In genomic region chr4:173426064-173426463, GRCh38 we compare ENCODE assay signal across 23 cellular contexts. TPM values are rescaled to one million over a fixed set of nuclear protein-coding genes. Genes with fewer than 3 reads are reported as not detected.
DNase-seq lines count a peak whose midpoint lies in the region; ATAC-seq and TF ChIP-seq lines count a peak whose summit lies in the region.
"Had no signal": no experiment of that assay in that cellular context is flagged by ENCODE, and none has a peak within 500 bp of the region (broad histone marks: within the 10 kb centered on the region; RNA-seq: fewer than 3 reads in every experiment).

No MANE protein-coding gene starts in this region.

- no peaks in the 10 kb centered on the region for H3K9me2 ChIP-seq in Karpas-422 (replicated peaks; ENCODE audit: insufficient read depth, low read length)

- H3K36me3 ChIP-seq in BLaER1 = peaks cover 47% of the 10 kb centered on the region
- no peaks in the 10 kb centered on the region for H3K36me3 ChIP-seq in CD8-positive, alpha-beta memory T cell (ENCODE audit: insufficient read depth, low read length)
- H3K36me3 ChIP-seq in naive thymus-derived CD4-positive, alpha-beta T cell (ENCODE audit: control insufficient read depth in 2 of 3, insufficient read depth in 3 of 3, low read length in 3 of 3) = no peaks in the 10 kb centered on the region
- H3K36me3 ChIP-seq in Karpas-422 (ENCODE audit: insufficient read depth, low read length) = no peaks in the 10 kb centered on the region
- H3K36me3 ChIP-seq in gastrocnemius medialis = no peaks in the 10 kb centered on the region

- H3K4me2 ChIP-seq in BLaER1 (peak overlapping the region; percentile 46), Karpas-422 (ENCODE audit: low read depth, low read length, poor library complexity, severe bottlenecking) (no peak overlapping the region)

- TF ChIP-seq CTCF in gastrocnemius medialis (IDR thresholded peaks at IDR 0.05 in 4 of 5, conservative IDR thresholded peaks at IDR 0.05 in 1 of 5) = no peak

- POLR2A ChIA-PET in CD8-positive, alpha-beta memory T cell (lab: Charles Lee) = no interaction called here
- POLR2A ChIA-PET in naive thymus-derived CD4-positive, alpha-beta T cell (lab: Charles Lee) = interaction anchor here (0.6 to 2.5 kb wide), 3 partner anchors 56 to 113 kb away, joined by 3 to 9 read pairs (median 3); partner anchors contain the start of genes HMGB2 and SAP30

- peak; percentile 32 for ATAC-seq in naive thymus-derived CD4-positive, alpha-beta T cell
- ATAC-seq in gastrocnemius medialis = no peak

- intact Hi-C loops in activated T-helper 1 cell treated with anti-CD3 and anti-CD28 coated beads, Interleukin-12 subunit alpha, Interleukin-12 subunit beta, Interleukin-2, Interleukin-4 antibody, amounts not matched to agents 30 ng/mL and 10 ng/mL and 1 ng/mL, durations not matched to agents 14 hours and 24 hours and 36 hours (cut with micrococcal nuclease) = loop anchor here (10.0 kb wide), 1 partner anchor 729 kb away; no protein-coding TSS in a partner anchor
- intact Hi-C loops in naive thymus-derived CD4-positive, alpha-beta T cell (cut with micrococcal nuclease) = loop anchor here (2.0 to 5.0 kb wide), 2 partner anchors 15 to 259 kb away; partner anchors contain the start of gene GALNT7 (in 1 of the 2)
- intact Hi-C loops in gastrocnemius medialis (cut with DNase I; ENCODE audit: low total_unique reads) = no loop called here

- no peak overlapping the region for H3K27ac ChIP-seq in BLaER1
- no peak overlapping the region for H3K27ac ChIP-seq in CD8-positive, alpha-beta memory T cell (ENCODE audit: low read depth, low read length)
- no peak overlapping the region for H3K27ac ChIP-seq in naive thymus-derived CD4-positive, alpha-beta T cell (ENCODE audit: low read depth, low read length)
- H3K27ac ChIP-seq in Karpas-422 (ENCODE audit: low read length) = no peak overlapping the region
- no peak overlapping the region for H3K27ac ChIP-seq in gastrocnemius medialis

- H4K20me1 ChIP-seq in BLaER1 = no peaks in the 10 kb centered on the region
- no peaks in the 10 kb centered on the region for H4K20me1 ChIP-seq in Karpas-422 (ENCODE audit: insufficient read depth, low read depth, low read length)

- peak in 1 of 5 donors; percentile 5 for DNase-seq in CD8-positive, alpha-beta memory T cell
- DNase-seq in activated T-helper 1 cell treated with anti-CD3 and anti-CD28 coated beads, Interleukin-12 subunit alpha, Interleukin-12 subunit beta, Interleukin-2, Interleukin-4 antibody, amounts not matched to agents 30 ng/mL and 10 ng/mL and 1 ng/mL, durations not matched to agents 14 hours and 24 hours and 36 hours (ENCODE audit: low spot score) = peak; percentile 25
- DNase-seq in naive thymus-derived CD4-positive, alpha-beta T cell = peak in 3 of 9 donors; percentile 22 to 39 (median 25)
- no peak for DNase-seq in Karpas-422
- DNase-seq in stimulated activated CD4-positive, alpha-beta T cell treated with anti-CD3 and anti-CD28 coated beads, Interleukin-4, amount 100 ng/mL, for 1 hour = no peak
- DNase-seq in gastrocnemius medialis = no peak
- DNase-seq: activated CD4-positive, CD25-positive, alpha-beta regulatory T cell; activated effector memory CD4-positive, alpha-beta T cell treated with Interleukin-2 at 50 U/mL for 16 hours; anterior cingulate cortex; COR-L47; erythroblast; KBM-7; MV-4-11; NCI-H1694; NCI-H345; NK-92 treated with Interleukin-12 subunit alpha and Interleukin-12 subunit beta, amount 100 ng/mL, for 24 hours; occipital lobe; stimulated activated CD4-positive, alpha-beta T cell treated with anti-CD3 and anti-CD28 coated beads, Interleukin-15, amount 100 ng/mL, for 24 hours; T1000 had no signal

- peaks cover 0 to 3% (median 0%) of the 10 kb centered on the region in 3 donors for H3K36me3 Mint-ChIP-seq in CD8-positive, alpha-beta memory T cell
- no peaks in the 10 kb centered on the region for H3K36me3 Mint-ChIP-seq in activated T-helper 1 cell treated with anti-CD3 and anti-CD28 coated beads, Interleukin-12 subunit alpha, Interleukin-12 subunit beta, Interleukin-2, Interleukin-4 antibody, amounts not matched to agents 30 ng/mL and 10 ng/mL and 1 ng/mL, durations not matched to agents 14 hours and 24 hours and 36 hours (ENCODE audit: low read depth)
- H3K36me3 Mint-ChIP-seq in naive thymus-derived CD4-positive, alpha-beta T cell = peaks cover 0 to 18% (median 1%) of the 10 kb centered on the region in 5 donors

- H3K4me3 Mint-ChIP-seq in CD8-positive, alpha-beta memory T cell = peak overlapping the region in 6 of 7 donors; percentile 40 to 73 (median 56)
- peak overlapping the region; percentile 42 for H3K4me3 Mint-ChIP-seq in activated T-helper 1 cell treated with anti-CD3 and anti-CD28 coated beads, Interleukin-12 subunit alpha, Interleukin-12 subunit beta, Interleukin-2, Interleukin-4 antibody, amounts not matched to agents 30 ng/mL and 10 ng/mL and 1 ng/mL, durations not matched to agents 14 hours and 24 hours and 36 hours
- H3K4me3 Mint-ChIP-seq in naive thymus-derived CD4-positive, alpha-beta T cell = peak overlapping the region; percentile 7 to 77 (median 52)

- H3K4me3 ChIP-seq in BLaER1 (no peak overlapping the region), Karpas-422 (ENCODE audit: low read length) (no peak overlapping the region), gastrocnemius medialis (no peak overlapping the region)
- no peak overlapping the region for H3K4me3 ChIP-seq in CD8-positive, alpha-beta memory T cell (ENCODE audit: low read length)
- H3K4me3 ChIP-seq in naive thymus-derived CD4-positive, alpha-beta T cell (ENCODE audit: low read length) = no peak overlapping the region
- H3K4me3 ChIP-seq: lung had no signal

- peaks cover 13% of the 10 kb centered on the region for H3K4me1 ChIP-seq in BLaER1
- peaks cover 23% of the 10 kb centered on the region for H3K4me1 ChIP-seq in CD8-positive, alpha-beta memory T cell (ENCODE audit: insufficient read depth, low read length)
- peaks cover 9 to 22% of the 10 kb centered on the region in 2 donors for H3K4me1 ChIP-seq in naive thymus-derived CD4-positive, alpha-beta T cell (ENCODE audit: control insufficient read depth in 2 of 2, insufficient read depth in 2 of 2, low read length in 2 of 2)
- H3K4me1 ChIP-seq in Karpas-422 (ENCODE audit: low read length) = no peaks in the 10 kb centered on the region
- no peaks in the 10 kb centered on the region for H3K4me1 ChIP-seq in gastrocnemius medialis

- peak overlapping the region; percentile 1 to 87 (median 56) for H3K27ac Mint-ChIP-seq in CD8-positive, alpha-beta memory T cell
- peak overlapping the region; percentile 40 for H3K27ac Mint-ChIP-seq in activated T-helper 1 cell treated with anti-CD3 and anti-CD28 coated beads, Interleukin-12 subunit alpha, Interleukin-12 subunit beta, Interleukin-2, Interleukin-4 antibody, amounts not matched to agents 30 ng/mL and 10 ng/mL and 1 ng/mL, durations not matched to agents 14 hours and 24 hours and 36 hours
- peak overlapping the region in 8 of 9 donors; percentile 9 to 84 (median 68) for H3K27ac Mint-ChIP-seq in naive thymus-derived CD4-positive, alpha-beta T cell

- H3K9me3 Mint-ChIP-seq in CD8-positive, alpha-beta memory T cell = peaks cover 0 to 2% (median 0%) of the 10 kb centered on the region in 5 donors
- no peaks in the 10 kb centered on the region for H3K9me3 Mint-ChIP-seq in activated T-helper 1 cell treated with anti-CD3 and anti-CD28 coated beads, Interleukin-12 subunit alpha, Interleukin-12 subunit beta, Interleukin-2, Interleukin-4 antibody, amounts not matched to agents 30 ng/mL and 10 ng/mL and 1 ng/mL, durations not matched to agents 14 hours and 24 hours and 36 hours
- peaks cover 0 to 13% (median 0%) of the 10 kb centered on the region in 11 donors for H3K9me3 Mint-ChIP-seq in naive thymus-derived CD4-positive, alpha-beta T cell

- in situ Hi-C loops in gastrocnemius medialis (cut with MboI; ENCODE audit: low sequenced_read_pairs in 4 of 4) = no loop called here

- CTCF ChIA-PET in CD8-positive, alpha-beta memory T cell (lab: Charles Lee) = interaction anchor here (1.0 to 2.3 kb wide), 2 partner anchors 68 to 412 kb away, joined by 4 to 10 read pairs; no protein-coding TSS in a partner anchor
- CTCF ChIA-PET in naive thymus-derived CD4-positive, alpha-beta T cell (lab: Charles Lee) = interaction anchor here (1.1 to 1.2 kb wide), 2 partner anchors 24 to 65 kb away, joined by 3 to 5 read pairs; no protein-coding TSS in a partner anchor

- H3K27me3 ChIP-seq in BLaER1 (no peaks in the 10 kb centered on the region), Karpas-422 (ENCODE audit: low read length) (no peaks in the 10 kb centered on the region), gastrocnemius medialis (no peaks in the 10 kb centered on the region)
- no peaks in the 10 kb centered on the region for H3K27me3 ChIP-seq in CD8-positive, alpha-beta memory T cell (ENCODE audit: insufficient read depth, low read length, poor library complexity, severe bottlenecking)
- H3K27me3 ChIP-seq in naive thymus-derived CD4-positive, alpha-beta T cell (ENCODE audit: control insufficient read depth in 2 of 2, insufficient read depth in 2 of 2, low read length in 2 of 2) = no peaks in the 10 kb centered on the region

- peaks cover 12% of the 10 kb centered on the region for H3K9me3 ChIP-seq in BLaER1
- no peaks in the 10 kb centered on the region for H3K9me3 ChIP-seq in CD8-positive, alpha-beta memory T cell (ENCODE audit: low read length)
- H3K9me3 ChIP-seq in naive thymus-derived CD4-positive, alpha-beta T cell (ENCODE audit: control insufficient read depth in 2 of 3, low read length in 3 of 3) = no peaks in the 10 kb centered on the region
- H3K9me3 ChIP-seq in Karpas-422 (ENCODE audit: low read length) = no peaks in the 10 kb centered on the region
- no peaks in the 10 kb centered on the region for H3K9me3 ChIP-seq in gastrocnemius medialis

- peaks cover 16 to 34% (median 28%) of the 10 kb centered on the region in 3 donors for H3K4me1 Mint-ChIP-seq in CD8-positive, alpha-beta memory T cell
- peaks cover 33% of the 10 kb centered on the region for H3K4me1 Mint-ChIP-seq in activated T-helper 1 cell treated with anti-CD3 and anti-CD28 coated beads, Interleukin-12 subunit alpha, Interleukin-12 subunit beta, Interleukin-2, Interleukin-4 antibody, amounts not matched to agents 30 ng/mL and 10 ng/mL and 1 ng/mL, durations not matched to agents 14 hours and 24 hours and 36 hours (ENCODE audit: low read depth)
- H3K4me1 Mint-ChIP-seq in naive thymus-derived CD4-positive, alpha-beta T cell = peaks cover 19 to 43% (median 32%) of the 10 kb centered on the region in 7 donors

- no peak overlapping the region for H2AFZ ChIP-seq in Karpas-422 (ENCODE audit: low read length)

- no peaks in the 10 kb centered on the region for H3K79me2 ChIP-seq in Karpas-422 (ENCODE audit: low read length)

- TF ChIP-seq POLR2A in gastrocnemius medialis (IDR thresholded peaks at IDR 0.05) = no peak

- no peaks in the 10 kb centered on the region for H3K27me3 Mint-ChIP-seq in CD8-positive, alpha-beta memory T cell
- no peaks in the 10 kb centered on the region for H3K27me3 Mint-ChIP-seq in activated T-helper 1 cell treated with anti-CD3 and anti-CD28 coated beads, Interleukin-12 subunit alpha, Interleukin-12 subunit beta, Interleukin-2, Interleukin-4 antibody, amounts not matched to agents 30 ng/mL and 10 ng/mL and 1 ng/mL, durations not matched to agents 14 hours and 24 hours and 36 hours (ENCODE audit: insufficient read depth)
- peaks cover 0 to under 1% (median 0%) of the 10 kb centered on the region in 5 donors for H3K27me3 Mint-ChIP-seq in naive thymus-derived CD4-positive, alpha-beta T cell

- H3K9ac ChIP-seq in BLaER1 (no peak overlapping the region), Karpas-422 (ENCODE audit: low read length) (no peak overlapping the region)

RNA-seq across cellular contexts. Expression of gene SCRG1, which starts 27.1 kb away (rescaled TPM):
- total RNA-seq in CD8-positive, alpha-beta memory T cell = not detected
- not detected for polyA plus RNA-seq in CD8-positive, alpha-beta memory T cell
- not detected in 2 replicates for total RNA-seq in activated T-helper 1 cell treated with anti-CD3 and anti-CD28 coated beads, Interleukin-12 subunit alpha, Interleukin-12 subunit beta, Interleukin-2, Interleukin-4 antibody, amounts not matched to agents 30 ng/mL and 10 ng/mL and 1 ng/mL, durations not matched to agents 14 hours and 24 hours and 36 hours
- total RNA-seq in naive thymus-derived CD4-positive, alpha-beta T cell = not detected
- polyA plus RNA-seq in naive thymus-derived CD4-positive, alpha-beta T cell = not detected
- not detected in 2 replicates for total RNA-seq in Karpas-422 (2014; rRNA removed; shearing (Covaris generic); ENCODE audit: low replicate concordance)
- not detected for total RNA-seq in gastrocnemius medialis
- total RNA-seq: H4 had no signal
- polyA plus RNA-seq: keratinocyte had no signal

RNA-seq across cellular contexts. Expression of gene SAP30, which starts 55.3 kb away (rescaled TPM):
- total RNA-seq in CD8-positive, alpha-beta memory T cell = 10 to 100 TPM; 24.8 to 25.3 TPM
- 10.0 TPM for polyA plus RNA-seq in CD8-positive, alpha-beta memory T cell
- 29.3 and 30.9 TPM in 2 replicates for total RNA-seq in activated T-helper 1 cell treated with anti-CD3 and anti-CD28 coated beads, Interleukin-12 subunit alpha, Interleukin-12 subunit beta, Interleukin-2, Interleukin-4 antibody, amounts not matched to agents 30 ng/mL and 10 ng/mL and 1 ng/mL, durations not matched to agents 14 hours and 24 hours and 36 hours
- 10 to 100 TPM in 1 of 5 experiments, 1 to 10 TPM in 3, under 1 TPM in 1; 0.48 to 27.4 (median 1.1) TPM for total RNA-seq in naive thymus-derived CD4-positive, alpha-beta T cell
- 1 to 10 TPM in 1 of 2 donors, under 1 TPM in 1; 0.89 to 2.6 TPM for polyA plus RNA-seq in naive thymus-derived CD4-positive, alpha-beta T cell
- 2.0 and 11.9 TPM in 2 replicates for total RNA-seq in Karpas-422 (2014; rRNA removed; shearing (Covaris generic); ENCODE audit: low replicate concordance)
- 10 to 100 TPM; 13.3 to 24.8 (median 18.2) TPM for total RNA-seq in gastrocnemius medialis
